1 cellular context compared by ENCODE assay signal in the genomic region with DNA sequence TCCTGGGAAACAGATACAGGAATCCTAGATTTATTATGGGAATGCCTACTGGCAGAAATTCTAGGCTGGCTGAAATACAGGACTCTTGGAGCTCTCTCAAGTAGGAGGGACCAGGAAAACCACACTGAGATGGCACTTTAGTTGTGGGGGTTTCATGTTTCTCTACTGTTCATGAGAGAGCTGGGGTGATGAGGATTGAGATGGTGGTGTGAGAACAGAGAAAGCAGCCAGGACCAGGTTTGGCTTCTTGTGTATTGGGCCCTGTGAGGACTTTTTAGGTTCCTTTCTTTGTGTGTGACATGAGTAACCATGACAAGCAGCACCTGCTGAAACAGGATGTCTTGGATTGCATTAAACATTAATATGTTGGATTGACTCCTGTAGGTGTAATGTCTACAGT.
TF ChIP-seq lines count a peak whose summit lies in the region.

No MANE protein-coding gene starts in this region.

TF ChIP-seq in HepG2, 621 proteins besides CTCF, POLR2A, EP300 and RAD21 (continued from another document):
- TF ChIP-seq ZNF567 (CRISPR knock-in tag; IDR thresholded peaks at IDR 0.05; ENCODE audit: borderline replicate concordance) (no peak), STAG1 (CRISPR knock-in tag; IDR thresholded peaks at IDR 0.05) (no peak)
